ENCODE assay signal across 8 cellular contexts in genomic region chr17:36601303-36602029, GRCh38. TPM values are rescaled to one million over a fixed set of nuclear protein-coding genes. Genes with fewer than 3 reads are reported as not detected.
DNase-seq lines count a peak whose midpoint lies in the region; ATAC-seq, FAIRE-seq and TF ChIP-seq lines count a peak whose summit lies in the region.

Gene MRM1, plus strand, starts transcription at chr17:36601583. Its CDS starts 228 bp downstream, at chr17:36601811.

- H3K9me3 ChIP-seq in WERI-Rb-1 (ENCODE audit: severe bottlenecking) (no peaks in the 10 kb centered on the region), breast epithelium (no peaks in the 10 kb centered on the region), small intestine (ENCODE audit: control insufficient read depth, low read depth) (no peaks in the 10 kb centered on the region)

- H3K36me3 ChIP-seq in WERI-Rb-1 (peaks cover 8% of the 10 kb centered on the region), breast epithelium (no peaks in the 10 kb centered on the region), small intestine (ENCODE audit: control insufficient read depth in 2 of 2, insufficient read depth in 2 of 2, low read length in 2 of 2) (peaks cover 3 to 9% of the 10 kb centered on the region in 2 donors)

- H3K4me1 ChIP-seq in breast epithelium (peaks cover 3 to 7% of the 10 kb centered on the region in 2 donors), small intestine (ENCODE audit: control insufficient read depth in 2 of 2, insufficient read depth in 1 of 2, low read depth in 1 of 2, low read length in 1 of 2) (peaks cover 8 to 10% of the 10 kb centered on the region in 2 donors)

- H3K27ac ChIP-seq in WERI-Rb-1 = peak within 1 kb of the TSS; percentile 65
- peak within 1 kb of the TSS; percentile 72 to 86 for H3K27ac ChIP-seq in breast epithelium
- H3K27ac ChIP-seq in small intestine (ENCODE audit: low read depth in 1 of 2, low read length in 1 of 2) = peak within 1 kb of the TSS; percentile 87 to 94

- no peak for FAIRE-seq in small intestine (lab: Jason Lieb, UNC)

- 0 to 1% (median 1%) methylated on average over 40 to 60 of the region's 60 CpGs for WGBS in small intestine, 3 donors

- DNase-seq in A172 (ENCODE audit: low spot score) (peak; percentile 86), NCI-H2196 treated with DMSO at 0.1 percent for 48 hours (lab: John Stamatoyannopoulos, UW; ENCODE audit: unreplicated experiment) (peak; percentile 56), WERI-Rb-1 (peak; percentile 96), breast epithelium (ENCODE audit: low spot score in 2 of 2) (peak; percentile 83 to 88), iPS-NIHi7 (ENCODE audit: extremely low spot score) (peak; percentile 92), small intestine (peak; percentile 90)

- peak; percentile 56 for TF ChIP-seq POLR2A in breast epithelium (IDR thresholded peaks at IDR 0.05)

- H3K4me3 ChIP-seq in WERI-Rb-1 (ENCODE audit: low read depth, low read length) (peak within 1 kb of the TSS; percentile 78), breast epithelium (peak within 1 kb of the TSS; percentile 57 to 92 (median 88)), small intestine (ENCODE audit: low read depth in 1 of 2, low read length in 2 of 2) (peak within 1 kb of the TSS; percentile 63 to 71)

- TF ChIP-seq CTCF in WERI-Rb-1 (IDR thresholded peaks at IDR 0.05; ENCODE audit: low read depth, low read length) (peak; percentile 22; the same call in 1 of the 2 replicates), breast epithelium (IDR thresholded peaks at IDR 0.05) (no peak)

- peak; percentile 63 for ATAC-seq in GM18517 (IDR thresholded peaks at IDR 0.05; ENCODE audit: unreplicated experiment)
- peak; percentile 67 for ATAC-seq in HG03060 (IDR thresholded peaks at IDR 0.05; ENCODE audit: low read depth, unreplicated experiment)

- intact Hi-C loops in breast epithelium (cut with DNase I; ENCODE audit: low total_unique reads) = loop anchor here (5.0 kb wide), 1 partner anchor 911 kb away; no protein-coding TSS in a partner anchor

- H3K27me3 ChIP-seq in WERI-Rb-1 (ENCODE audit: insufficient read depth, low read depth, severe bottlenecking) (no peaks in the 10 kb centered on the region), breast epithelium (no peaks in the 10 kb centered on the region), small intestine (ENCODE audit: control insufficient read depth in 2 of 2, insufficient read depth in 2 of 2, low read length in 2 of 2) (no peaks in the 10 kb centered on the region)

RNA-seq across cellular contexts. Expression of gene MRM1, which starts in this region (rescaled TPM):
- 12.2 and 17.2 TPM in 2 replicates for total RNA-seq in A172 (2014; rRNA removed; shearing (Covaris generic))
- total RNA-seq in breast epithelium = 1 to 10 TPM; 4.8 to 7.5 (median 7.2) TPM
- 10 to 100 TPM; 15.4 to 20.6 (median 16.8) TPM for polyA plus RNA-seq in small intestine

Comparison
In these comparisons a context has a peak if more than half of its experiments do, and no peak if none do; other contexts are left out.
1. Peak in every context shown above with its lines: DNase-seq, ATAC-seq, H3K4me3 ChIP-seq and H3K27ac ChIP-seq.